In genomic region chr11:123238297-123238696, GRCh38 we compare ENCODE assay signal across 13 cellular contexts. TPM values are rescaled to one million over a fixed set of nuclear protein-coding genes. Genes with fewer than 3 reads are reported as not detected.
DNase-seq lines count a peak whose midpoint lies in the region; ATAC-seq and TF ChIP-seq lines count a peak whose summit lies in the region.
"Had no signal": no experiment of that assay in that cellular context is flagged by ENCODE, and none has a peak within 500 bp of the region (broad histone marks: within the 10 kb centered on the region; RNA-seq: fewer than 3 reads in every experiment).

No MANE protein-coding gene starts in this region.

- no peaks in the 10 kb centered on the region; the same call in 1 of the 2 replicates for H3K9me3 ChIP-seq in SJCRH30 (replicated peaks)
- H3K9me3 ChIP-seq in trophoblast cell (ENCODE audit: insufficient read depth, low read depth, low read length): no peaks in the 10 kb centered on the region

- no peak overlapping the region for H3K9ac ChIP-seq in trophoblast cell (ENCODE audit: low read length)

- H2AFZ ChIP-seq in trophoblast cell (ENCODE audit: insufficient read depth, low read length, poor library complexity): no peak overlapping the region

- TF ChIP-seq CTCF in fibroblast of villous mesenchyme (IDR thresholded peaks at IDR 0.05; ENCODE audit: insufficient read depth, low read depth, low read length): no peak

- H3K18ac ChIP-seq in trophoblast cell (ENCODE audit: low read length): no peak overlapping the region

- no CpG with 5 or more reads among the region's 1 CpG for WGBS in trophoblast cell (ENCODE audit: extremely low coverage, insufficient coverage, insufficient read length)

- H2BK5ac ChIP-seq in trophoblast cell (ENCODE audit: low read depth, low read length, poor library complexity): no peak overlapping the region

- H3K27me3 ChIP-seq in SJCRH30: no peaks in the 10 kb centered on the region
- no peaks in the 10 kb centered on the region for H3K27me3 ChIP-seq in trophoblast cell (ENCODE audit: insufficient read depth, low read length)

- H3K4me1 ChIP-seq in SJCRH30: peaks cover 15% of the 10 kb centered on the region
- peaks cover 0 to 4% of the 10 kb centered on the region in 2 experiments for H3K4me1 ChIP-seq in trophoblast cell (ENCODE audit: control insufficient read depth in 1 of 2, insufficient read depth in 2 of 2, low read length in 2 of 2)

- H3K23ac ChIP-seq in trophoblast cell (ENCODE audit: low read length): no peak overlapping the region

- H3K4ac ChIP-seq in trophoblast cell (ENCODE audit: low read depth, low read length): no peak overlapping the region

- H2BK120ac ChIP-seq in trophoblast cell (ENCODE audit: insufficient read depth, low read length, poor library complexity): no peak overlapping the region

- no peak overlapping the region for H3K4me3 ChIP-seq in SJCRH30
- no peak overlapping the region for H3K4me3 ChIP-seq in fibroblast of villous mesenchyme (ENCODE audit: low read depth, low read length)
- H3K4me3 ChIP-seq in trophoblast cell (ENCODE audit: low read depth, low read length): no peak overlapping the region
- H3K4me3 ChIP-seq: skin epidermis had no signal

- no peaks in the 10 kb centered on the region for H3K79me1 ChIP-seq in trophoblast cell (ENCODE audit: low read length)

- no peak overlapping the region for H3K4me2 ChIP-seq in trophoblast cell (ENCODE audit: low read length)

- DNase-seq in AG08396 (ENCODE audit: low spot score): peak; percentile 33
- peak; percentile 28 to 37 for DNase-seq in SJCRH30
- peak; percentile 73 for DNase-seq in fibroblast of villous mesenchyme (ENCODE audit: low read depth)
- peak in 1 of 2 donors; percentile 34 for DNase-seq in trophoblast cell
- no peak for DNase-seq in NCI-H1436 (lab: John Stamatoyannopoulos, UW)
- DNase-seq in globus pallidus (ENCODE audit: low spot score): no peak
- DNase-seq: ACHN; activated CD4-positive, alpha-beta T cell treated with anti-CD3 and anti-CD28 coated beads for 48 hours; natural killer cell had no signal

- H3K36me3 ChIP-seq in SJCRH30 (no peaks in the 10 kb centered on the region), trophoblast cell (ENCODE audit: control insufficient read depth in 1 of 2, insufficient read depth in 2 of 2, low read length in 2 of 2) (no peaks in the 10 kb centered on the region)

- H3K79me2 ChIP-seq in trophoblast cell (ENCODE audit: control insufficient read depth, insufficient read depth, low read length, poor library complexity): no peaks in the 10 kb centered on the region

- no peak overlapping the region for H2AK5ac ChIP-seq in trophoblast cell (ENCODE audit: low read length)

- H3K27ac ChIP-seq in SJCRH30 (no peak overlapping the region), trophoblast cell (ENCODE audit: low read depth, low read length) (no peak overlapping the region)

- no peak overlapping the region for H3K14ac ChIP-seq in trophoblast cell (ENCODE audit: low read length)

- peak overlapping the region; percentile 27 for H4K91ac ChIP-seq in trophoblast cell (ENCODE audit: low read depth, low read length)

- no peak for ATAC-seq in HG02798 (IDR thresholded peaks at IDR 0.05; ENCODE audit: poor library complexity, unreplicated experiment)
- no peak for ATAC-seq in GM21390 (IDR thresholded peaks at IDR 0.05; ENCODE audit: unreplicated experiment)
- ATAC-seq: natural killer cell had no signal

- peak overlapping the region; percentile 54 for H2BK12ac ChIP-seq in trophoblast cell (ENCODE audit: low read length)

- no peak overlapping the region for H4K8ac ChIP-seq in trophoblast cell (ENCODE audit: low read depth, low read length)

- no peak overlapping the region for H4K12ac ChIP-seq in trophoblast cell (ENCODE audit: low read depth, low read length)

RNA-seq across cellular contexts. Expression of gene CLMP, which starts 43.2 kb away (rescaled TPM):
- 16.1 and 17.3 TPM in 2 replicates for total RNA-seq in SJCRH30 (2014; rRNA removed; shearing (Covaris generic))
- 115 and 147 TPM in 2 replicates for total RNA-seq in fibroblast of villous mesenchyme
- 52.0 and 56.1 TPM in 2 replicates for polyA plus RNA-seq in trophoblast cell (2013)
- total RNA-seq: OCI-LY7 had no signal

Comparison
In these comparisons a context has a peak if more than half of its experiments do, and no peak if none do; other contexts are left out.
1. DNase-seq: peak in AG08396 (single experiment), SJCRH30 (2 of 2) and fibroblast of villous mesenchyme (single experiment); none in NCI-H1436 (single experiment) and globus pallidus (single experiment).